ENCODE assay signal across 1 cellular context in the genomic region with DNA sequence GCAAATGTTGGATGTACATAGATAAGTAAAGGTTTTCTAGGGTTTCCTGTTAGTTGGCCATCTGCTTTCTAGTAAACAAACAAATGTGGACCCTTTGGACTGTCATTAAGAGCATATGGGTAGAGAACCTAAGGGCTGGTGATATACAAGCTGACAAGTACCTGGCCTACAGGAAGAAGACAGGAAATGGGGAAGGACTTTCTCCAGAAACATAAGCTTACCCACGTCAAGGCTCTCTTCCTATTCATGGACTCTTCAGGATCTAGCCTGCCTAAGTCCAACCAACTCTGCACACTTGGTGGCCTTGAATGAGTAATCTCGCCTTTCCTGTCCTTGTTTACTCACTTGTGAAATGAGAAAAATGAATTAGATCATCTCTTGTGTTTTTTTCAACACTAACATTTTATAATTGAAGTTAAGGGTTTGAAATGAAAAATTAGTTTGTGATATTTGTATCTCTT.
TF ChIP-seq lines count a peak whose summit lies in the region.

No MANE protein-coding gene starts in this region.

TF ChIP-seq in endothelial cell of umbilical vein, 7 proteins besides CTCF, POLR2A, EP300 and RAD21:
- TF ChIP-seq POLR2AphosphoS5 (IDR thresholded peaks at IDR 0.05; ENCODE audit: insufficient read depth, low read depth, low read length), result no peak
- peak; percentile 22 for TF ChIP-seq JUN (IDR thresholded peaks at IDR 0.05; ENCODE audit: borderline replicate concordance, insufficient read depth, insufficient read length, low read depth)
- TF ChIP-seq MYC (IDR thresholded peaks at IDR 0.05; ENCODE audit: low read depth, low read length), result no peak
- no peak for TF ChIP-seq MAX (IDR thresholded peaks at IDR 0.05; ENCODE audit: insufficient read depth, insufficient read length)
- peak; percentile 66 for TF ChIP-seq FOS (IDR thresholded peaks at IDR 0.05; ENCODE audit: borderline replicate concordance, insufficient read depth, low read length)
- no peak for TF ChIP-seq EZH2 (IDR thresholded peaks at IDR 0.05; ENCODE audit: borderline replicate concordance, low read depth, low read length, severe bottlenecking)
